Comparison of ENCODE assay signal across 8 cellular contexts in the genomic region with DNA sequence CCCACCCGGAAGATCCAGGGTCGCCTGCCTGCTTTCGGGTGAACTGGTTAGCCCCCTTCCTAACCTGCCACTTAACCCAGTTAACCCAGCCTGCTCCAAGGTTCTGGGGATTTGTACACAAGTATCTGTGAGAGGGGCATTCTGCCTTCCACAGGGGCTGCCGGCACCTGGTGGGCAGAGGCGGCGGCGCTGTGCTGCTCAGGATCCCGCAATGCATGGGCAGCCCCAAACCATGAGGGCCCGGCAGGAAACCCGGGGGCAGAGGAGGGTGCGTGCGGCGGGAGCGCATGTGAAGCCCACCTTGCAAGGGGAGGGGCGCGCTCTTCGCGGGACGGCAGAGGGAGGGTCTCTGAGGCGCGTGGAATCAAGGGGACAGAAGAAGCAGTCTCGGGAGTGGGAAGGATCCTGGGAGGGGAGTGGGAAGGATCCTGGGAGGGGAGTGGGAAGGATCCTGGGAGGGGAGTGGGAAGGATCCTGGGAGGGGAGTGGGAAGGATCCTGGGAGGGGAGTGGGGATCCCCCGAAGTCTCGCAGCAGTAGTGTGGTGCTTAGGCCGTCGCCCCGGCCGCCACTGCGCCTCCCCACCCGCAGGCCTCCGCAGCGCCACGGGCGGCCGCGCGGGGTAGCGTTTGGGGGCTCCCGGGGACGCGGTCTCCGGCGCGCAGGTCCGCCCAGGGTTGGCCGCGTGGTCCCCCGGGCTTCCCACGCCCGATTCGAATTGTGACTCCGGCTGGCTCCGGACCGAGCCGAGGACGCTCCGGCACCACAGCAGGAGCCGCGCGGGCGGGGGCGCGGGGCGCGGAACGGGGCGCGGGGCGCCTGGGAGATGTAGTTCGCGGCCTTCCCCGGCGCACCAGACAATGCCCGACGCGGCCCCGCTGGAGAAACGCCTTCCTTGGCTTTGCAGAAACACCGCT. TPM values are rescaled to one million over a fixed set of nuclear protein-coding genes. Genes with fewer than 3 reads are reported as not detected.
DNase-seq lines count a peak whose midpoint lies in the region; ATAC-seq lines count a peak whose summit lies in the region.

No MANE protein-coding gene starts in this region.

- DNase-seq in G401 (ENCODE audit: low spot score), result peak; percentile 74
- DNase-seq in NCI-H526 (lab: John Stamatoyannopoulos, UW), result peak; percentile 14 to 83
- DNase-seq in activated T-cell treated with anti-CD3 and anti-CD28 coated beads for 4 hours, result peak; percentile 46
- peak; percentile 54 for DNase-seq in mucosa of gallbladder (ENCODE audit: low spot score)
- peak; percentile 67 for DNase-seq in stimulated activated CD8-positive, alpha-beta memory T cell treated with anti-CD3 and anti-CD28 coated beads, Interleukin-4, amount 100 ng/mL, for 24 hours (ENCODE audit: low read depth)
- DNase-seq in ureter (ENCODE audit: low spot score), result no peak

- in situ Hi-C loops in G401 (cut with HindIII; ENCODE audit: low sequenced_read_pairs), result no loop called here

- ATAC-seq in HG02938 (IDR thresholded peaks at IDR 0.05; ENCODE audit: unreplicated experiment) (peak; percentile 50), esophagus mucosa (peak; percentile 51)

RNA-seq across cellular contexts. Expression of a gene that starts 4.9 kb away (rescaled TPM):
- 44.9 and 55.1 TPM in 2 replicates for total RNA-seq in G401 (2014; rRNA removed; shearing (Covaris generic))
- total RNA-seq in esophagus mucosa (30.9 TPM), mucosa of gallbladder (111 TPM), ureter (169 TPM)

RNA-seq across cellular contexts. Expression of a gene that starts 16.4 kb away (rescaled TPM):
- total RNA-seq in G401 (2014; rRNA removed; shearing (Covaris generic)), result 0.41 and 2.0 TPM in 2 replicates
- total RNA-seq in esophagus mucosa, result 2.0 TPM
- 2.6 TPM for total RNA-seq in mucosa of gallbladder
- 6.2 TPM for total RNA-seq in ureter

RNA-seq across cellular contexts. Expression of a gene that starts 59.9 kb away (rescaled TPM):
- total RNA-seq in G401 (2014; rRNA removed; shearing (Covaris generic)), result 184 and 209 TPM in 2 replicates
- total RNA-seq in esophagus mucosa (51.5 TPM), mucosa of gallbladder (130 TPM), ureter (186 TPM)
